ENCODE assay signal across 1 cellular context in genomic region chr1:197224160-197224559, GRCh38.
TF ChIP-seq lines count a peak whose summit lies in the region.

No MANE protein-coding gene starts in this region.

TF ChIP-seq in SK-N-SH, 30 proteins besides CTCF, POLR2A, EP300 and RAD21 (continued from another document):
- TF ChIP-seq REST (IDR thresholded peaks at IDR 0.05; ENCODE audit: low read depth, low read length) (no peak), JUND (IDR thresholded peaks at IDR 0.05) (no peak), CHD2 (IDR thresholded peaks at IDR 0.05; ENCODE audit: low read length, partially characterized antibody) (no peak), RFX5 (IDR thresholded peaks at IDR 0.05; ENCODE audit: low read length) (no peak), TAF1 (IDR thresholded peaks at IDR 0.05; ENCODE audit: borderline replicate concordance, low read depth, low read length) (no peak), POLR2AphosphoS5 (IDR thresholded peaks at IDR 0.05; ENCODE audit: low read depth, low read length) (no peak)
